1 cellular context compared by ENCODE assay signal in the genomic region with DNA sequence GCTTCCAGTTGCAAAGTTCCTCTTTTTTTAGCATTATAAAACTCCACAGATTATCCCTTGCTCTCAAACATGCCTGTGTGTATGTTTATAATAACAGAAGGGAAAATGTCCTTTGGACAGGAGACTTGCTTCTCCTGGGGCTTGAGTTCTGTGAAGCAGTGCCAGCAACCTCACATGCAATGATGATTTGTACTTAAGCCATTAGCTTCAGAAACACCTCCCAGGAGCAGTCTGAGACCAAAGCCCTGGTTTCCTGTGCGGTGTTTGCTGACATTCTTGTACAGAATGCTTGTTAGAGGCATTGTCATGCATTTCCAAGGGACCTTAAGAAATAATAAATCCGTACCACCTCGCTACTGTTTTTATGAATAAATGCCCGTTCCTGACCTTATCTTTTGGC.
TF ChIP-seq lines count a peak whose summit lies in the region.

No MANE protein-coding gene starts in this region.

TF ChIP-seq in SK-N-SH treated with all-trans-retinoic acid at 6 μM for 48 hours, 23 proteins besides CTCF, POLR2A, EP300 and RAD21 (continued from another document):
- TF ChIP-seq, protein P1, sequence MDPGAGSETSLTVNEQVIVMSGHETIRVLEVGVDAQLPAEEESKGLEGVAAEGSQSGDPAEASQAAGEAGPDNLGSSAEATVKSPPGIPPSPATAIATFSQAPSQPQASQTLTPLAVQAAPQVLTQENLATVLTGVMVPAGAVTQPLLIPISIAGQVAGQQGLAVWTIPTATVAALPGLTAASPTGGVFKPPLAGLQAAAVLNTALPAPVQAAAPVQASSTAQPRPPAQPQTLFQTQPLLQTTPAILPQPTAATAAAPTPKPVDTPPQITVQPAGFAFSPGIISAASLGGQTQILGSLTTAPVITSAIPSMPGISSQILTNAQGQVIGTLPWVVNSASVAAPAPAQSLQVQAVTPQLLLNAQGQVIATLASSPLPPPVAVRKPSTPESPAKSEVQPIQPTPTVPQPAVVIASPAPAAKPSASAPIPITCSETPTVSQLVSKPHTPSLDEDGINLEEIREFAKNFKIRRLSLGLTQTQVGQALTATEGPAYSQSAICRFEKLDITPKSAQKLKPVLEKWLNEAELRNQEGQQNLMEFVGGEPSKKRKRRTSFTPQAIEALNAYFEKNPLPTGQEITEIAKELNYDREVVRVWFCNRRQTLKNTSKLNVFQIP (CRISPR knock-in tag; IDR thresholded peaks at IDR 0.05; ENCODE audit: borderline replicate concordance, low read depth) = no peak
- TF ChIP-seq PATZ1 (CRISPR knock-in tag; IDR thresholded peaks at IDR 0.05; ENCODE audit: borderline replicate concordance) (no peak), PPARA (CRISPR knock-in tag; IDR thresholded peaks at IDR 0.05; ENCODE audit: borderline replicate concordance) (no peak), OSR1 (CRISPR knock-in tag; IDR thresholded peaks at IDR 0.05) (no peak), ZNF70 (CRISPR knock-in tag; IDR thresholded peaks at IDR 0.05) (no peak)
- TF ChIP-seq, protein P2, sequence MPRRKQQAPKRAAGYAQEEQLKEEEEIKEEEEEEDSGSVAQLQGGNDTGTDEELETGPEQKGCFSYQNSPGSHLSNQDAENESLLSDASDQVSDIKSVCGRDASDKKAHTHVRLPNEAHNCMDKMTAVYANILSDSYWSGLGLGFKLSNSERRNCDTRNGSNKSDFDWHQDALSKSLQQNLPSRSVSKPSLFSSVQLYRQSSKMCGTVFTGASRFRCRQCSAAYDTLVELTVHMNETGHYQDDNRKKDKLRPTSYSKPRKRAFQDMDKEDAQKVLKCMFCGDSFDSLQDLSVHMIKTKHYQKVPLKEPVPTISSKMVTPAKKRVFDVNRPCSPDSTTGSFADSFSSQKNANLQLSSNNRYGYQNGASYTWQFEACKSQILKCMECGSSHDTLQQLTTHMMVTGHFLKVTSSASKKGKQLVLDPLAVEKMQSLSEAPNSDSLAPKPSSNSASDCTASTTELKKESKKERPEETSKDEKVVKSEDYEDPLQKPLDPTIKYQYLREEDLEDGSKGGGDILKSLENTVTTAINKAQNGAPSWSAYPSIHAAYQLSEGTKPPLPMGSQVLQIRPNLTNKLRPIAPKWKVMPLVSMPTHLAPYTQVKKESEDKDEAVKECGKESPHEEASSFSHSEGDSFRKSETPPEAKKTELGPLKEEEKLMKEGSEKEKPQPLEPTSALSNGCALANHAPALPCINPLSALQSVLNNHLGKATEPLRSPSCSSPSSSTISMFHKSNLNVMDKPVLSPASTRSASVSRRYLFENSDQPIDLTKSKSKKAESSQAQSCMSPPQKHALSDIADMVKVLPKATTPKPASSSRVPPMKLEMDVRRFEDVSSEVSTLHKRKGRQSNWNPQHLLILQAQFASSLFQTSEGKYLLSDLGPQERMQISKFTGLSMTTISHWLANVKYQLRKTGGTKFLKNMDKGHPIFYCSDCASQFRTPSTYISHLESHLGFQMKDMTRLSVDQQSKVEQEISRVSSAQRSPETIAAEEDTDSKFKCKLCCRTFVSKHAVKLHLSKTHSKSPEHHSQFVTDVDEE (CRISPR knock-in tag; IDR thresholded peaks at IDR 0.05) = no peak
